8 cellular contexts compared by ENCODE assay signal in genomic region chr19:17755977-17756670, GRCh38. TPM values are rescaled to one million over a fixed set of nuclear protein-coding genes. Genes with fewer than 3 reads are reported as not detected.
A peak's percentile ranks its signal among the peaks of the same experiment; 100 is the strongest.
DNase-seq lines count a peak whose midpoint lies in the region; ATAC-seq and TF ChIP-seq lines count a peak whose summit lies in the region.

No MANE protein-coding gene starts in this region.

- POLR2A ChIA-PET in HEK293T (lab: Yijun Ruan, JAX): no interaction called here
- POLR2A ChIA-PET in RWPE1 (lab: Yijun Ruan, JAX; ENCODE audit: low non-redundant PET): no interaction called here

- H3K27ac ChIP-seq in RWPE1 (peak overlapping the region; percentile 76), endodermal cell (ENCODE audit: low read depth, low read length) (peak overlapping the region; percentile 79)

- intact Hi-C loops in sciatic nerve (cut with DNase I): no loop called here

- no peak overlapping the region for H3K4me3 Mint-ChIP-seq in endodermal cell

- no peak overlapping the region for H3K27ac Mint-ChIP-seq in endodermal cell

- H3K27me3 ChIP-seq in endodermal cell (ENCODE audit: control insufficient read depth, insufficient read depth, low read length, poor library complexity, severe bottlenecking): no peaks in the 10 kb centered on the region

- CTCF ChIA-PET in HEK293T (lab: Yijun Ruan, JAX): interaction anchor here (0.6 to 1.3 kb wide), 3 partner anchors 11 to 633 kb away, joined by 3 to 9 read pairs (median 6); partner anchors contain the start of gene CCDC124
- CTCF ChIA-PET in RWPE1 (lab: Yijun Ruan, JAX): interaction anchor here (2.7 kb wide), 1 partner anchor 10 kb away, joined by 10 read pairs; no protein-coding TSS in a partner anchor

- H3K9me3 ChIP-seq in endodermal cell (ENCODE audit: control insufficient read depth, low read length): no peaks in the 10 kb centered on the region

- 49 to 77% methylated on average over 7 to 10 of the region's 12 CpGs for WGBS in endodermal cell (ENCODE audit: insufficient coverage in 1 of 2, insufficient read length in 1 of 2), 2 experiments

- H3K4me3 ChIP-seq in endodermal cell (ENCODE audit: low read length): no peak overlapping the region

- H3K4me1 ChIP-seq in endodermal cell (ENCODE audit: control insufficient read depth, insufficient read depth, low read length): no peaks in the 10 kb centered on the region

- H3K27me3 Mint-ChIP-seq in endodermal cell (ENCODE audit: insufficient read depth): no peaks in the 10 kb centered on the region

- H3K9me3 Mint-ChIP-seq in endodermal cell: no peaks in the 10 kb centered on the region

- H3K4me1 Mint-ChIP-seq in endodermal cell: no peaks in the 10 kb centered on the region

- H3K9ac ChIP-seq in endodermal cell (ENCODE audit: extremely low read depth, low read length, poor library complexity, severe bottlenecking): no peak overlapping the region

- no peaks in the 10 kb centered on the region for H3K36me3 ChIP-seq in endodermal cell (ENCODE audit: control insufficient read depth, insufficient read depth, low read length)

- no peak for TF ChIP-seq CTCF in RWPE1 (conservative IDR thresholded peaks at IDR 0.05; ENCODE audit: low read depth)
- TF ChIP-seq CTCF in endodermal cell (conservative IDR thresholded peaks at IDR 0.05): no peak

- ATAC-seq in sciatic nerve (no peak), GM18907 (IDR thresholded peaks at IDR 0.05; ENCODE audit: unreplicated experiment) (no peak)

- DNase-seq in D341Med (ENCODE audit: low spot score) (peak; percentile 89), HEK293T (ENCODE audit: extremely low spot score) (peak; percentile 48), RWPE1 (ENCODE audit: low spot score) (no peak), endodermal cell (peak; percentile 90), sciatic nerve (ENCODE audit: low spot score) (no peak), SW480 (ENCODE audit: low spot score) (no peak)
- DNase-seq in stimulated activated CD4-positive, alpha-beta T cell treated with anti-CD3 and anti-CD28 coated beads, Interleukin-4, amount 100 ng/mL, for 1 hour: peak; percentile 28

- H3K36me3 Mint-ChIP-seq in endodermal cell (ENCODE audit: low read depth): no peaks in the 10 kb centered on the region

TF ChIP-seq in HEK293T, 16 proteins besides CTCF, POLR2A, EP300 and RAD21:
- no peak for TF ChIP-seq LEF1 (IDR thresholded peaks at IDR 0.05; ENCODE audit: borderline replicate concordance)
- no peak for TF ChIP-seq ELF4 (IDR thresholded peaks at IDR 0.05)
- TF ChIP-seq ZNF384 (IDR thresholded peaks at IDR 0.05): no peak
- TF ChIP-seq FOXK2 (IDR thresholded peaks at IDR 0.05): no peak
- no peak for TF ChIP-seq SP1 (IDR thresholded peaks at IDR 0.05)
- no peak for TF ChIP-seq ARNT (IDR thresholded peaks at IDR 0.05)
- TF ChIP-seq BHLHE40 (IDR thresholded peaks at IDR 0.05; ENCODE audit: borderline replicate concordance): no peak
- TF ChIP-seq, protein P1, sequence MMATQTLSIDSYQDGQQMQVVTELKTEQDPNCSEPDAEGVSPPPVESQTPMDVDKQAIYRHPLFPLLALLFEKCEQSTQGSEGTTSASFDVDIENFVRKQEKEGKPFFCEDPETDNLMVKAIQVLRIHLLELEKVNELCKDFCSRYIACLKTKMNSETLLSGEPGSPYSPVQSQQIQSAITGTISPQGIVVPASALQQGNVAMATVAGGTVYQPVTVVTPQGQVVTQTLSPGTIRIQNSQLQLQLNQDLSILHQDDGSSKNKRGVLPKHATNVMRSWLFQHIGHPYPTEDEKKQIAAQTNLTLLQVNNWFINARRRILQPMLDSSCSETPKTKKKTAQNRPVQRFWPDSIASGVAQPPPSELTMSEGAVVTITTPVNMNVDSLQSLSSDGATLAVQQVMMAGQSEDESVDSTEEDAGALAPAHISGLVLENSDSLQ (IDR thresholded peaks at IDR 0.05): no peak
- no peak for TF ChIP-seq NFRKB (IDR thresholded peaks at IDR 0.05)
- no peak for TF ChIP-seq SUZ12 (IDR thresholded peaks at IDR 0.05)
- TF ChIP-seq L3MBTL2 (conservative IDR thresholded peaks at IDR 0.05): no peak
- no peak for TF ChIP-seq TARDBP (IDR thresholded peaks at IDR 0.05)
- TF ChIP-seq FOXM1 (IDR thresholded peaks at IDR 0.05; ENCODE audit: borderline replicate concordance): no peak
- TF ChIP-seq FOXA1 (IDR thresholded peaks at IDR 0.05): no peak
- no peak for TF ChIP-seq HDGF (IDR thresholded peaks at IDR 0.05; ENCODE audit: borderline replicate concordance)
- no peak for TF ChIP-seq CTBP1 (IDR thresholded peaks at IDR 0.05; ENCODE audit: borderline replicate concordance)

RNA-seq across cellular contexts. Expression of gene FCHO1, which starts 4.8 kb away (rescaled TPM):
- total RNA-seq in endodermal cell: 10 to 100 TPM in 1 of 2 donors, 1 to 10 TPM in 1; 8.5 to 10.2 TPM
- polyA plus RNA-seq in endodermal cell (2013, experiment 1 of 2): 18.8 TPM
- 15.9 TPM for polyA plus RNA-seq in endodermal cell (2013, experiment 2 of 2)
- total RNA-seq in sciatic nerve: 6.1 TPM

RNA-seq across cellular contexts. Expression of gene MAP1S, which starts 36.8 kb away (rescaled TPM):
- total RNA-seq in endodermal cell (10 to 100 TPM; 90.2 to 96.7 TPM), sciatic nerve (55.8 TPM)
- polyA plus RNA-seq in endodermal cell (2013, experiment 1 of 2): 41.4 TPM
- polyA plus RNA-seq in endodermal cell (2013, experiment 2 of 2): 38.1 TPM

RNA-seq across cellular contexts. Expression of gene B3GNT3, which starts 38.8 kb away (rescaled TPM):
- 1 to 10 TPM in 1 of 2 donors, under 1 TPM in 1; 0.70 to 1.2 TPM for total RNA-seq in endodermal cell
- polyA plus RNA-seq in endodermal cell (2013, experiment 1 of 2): 0.18 TPM
- not detected for polyA plus RNA-seq in endodermal cell (2013, experiment 2 of 2)
- 0.58 TPM for total RNA-seq in sciatic nerve

Comparison
In these comparisons a context has a peak if more than half of its experiments do, and no peak if none do; other contexts are left out.
1. DNase-seq: peak in D341Med (single experiment), HEK293T (single experiment), endodermal cell (single experiment) and stimulated activated CD4-positive, alpha-beta T cell treated with anti-CD3 and anti-CD28 coated beads, Interleukin-4, amount 100 ng/mL, for 1 hour (single experiment); none in RWPE1 (single experiment), sciatic nerve (single experiment) and SW480 (single experiment).